In the genomic region with DNA sequence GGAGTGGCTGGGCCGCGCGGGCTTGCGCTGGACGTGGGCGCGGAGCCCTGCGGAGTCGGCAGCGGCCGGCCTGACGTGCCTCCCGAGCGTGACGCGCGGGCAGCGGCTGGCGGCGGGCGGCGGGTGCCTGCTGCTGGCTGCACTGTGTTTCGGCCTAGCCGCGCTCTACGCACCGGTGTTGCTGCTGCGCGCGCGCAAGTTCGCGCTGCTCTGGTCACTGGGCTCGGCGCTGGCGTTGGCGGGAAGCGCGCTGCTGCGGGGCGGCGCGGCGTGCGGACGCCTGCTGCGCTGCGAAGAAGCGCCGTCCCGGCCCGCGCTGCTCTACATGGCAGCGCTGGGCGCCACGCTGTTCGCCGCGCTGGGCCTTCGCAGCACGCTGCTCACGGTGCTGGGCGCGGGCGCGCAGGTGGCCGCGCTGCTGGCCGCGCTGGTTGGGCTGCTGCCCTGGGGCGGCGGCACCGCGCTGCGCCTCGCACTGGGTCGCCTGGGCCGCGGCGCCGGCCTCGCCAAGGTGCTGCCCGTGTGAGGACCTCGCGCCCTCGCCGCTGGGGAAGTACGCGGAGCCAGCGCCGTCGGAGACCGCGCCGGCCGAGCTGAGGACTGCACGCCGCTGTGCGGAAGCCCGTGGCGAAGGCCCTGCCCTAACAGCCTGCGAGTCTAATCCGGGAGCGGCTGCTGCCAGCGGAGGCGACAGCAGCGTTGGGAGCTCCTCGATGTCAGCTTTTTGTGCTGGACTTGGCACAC, we compare ENCODE assay signal across 8 cellular contexts. TPM values are rescaled to one million over a fixed set of nuclear protein-coding genes. Genes with fewer than 3 reads are reported as not detected.
A peak's percentile ranks its signal among the peaks of the same experiment; 100 is the strongest.
DNase-seq lines count a peak whose midpoint lies in the region; ATAC-seq and TF ChIP-seq lines count a peak whose summit lies in the region.

No MANE protein-coding gene starts in this region.

- no peaks in the 10 kb centered on the region for H3K79me2 ChIP-seq in OCI-LY1 (ENCODE audit: insufficient read depth, low read length)

- H3K4me3 Mint-ChIP-seq in Calu3 (ENCODE audit: low read depth, unreplicated experiment), result peak overlapping the region; percentile 73

- H3K27me3 ChIP-seq in OCI-LY1 (ENCODE audit: insufficient read depth, low read length), result no peaks in the 10 kb centered on the region
- no peaks in the 10 kb centered on the region for H3K27me3 ChIP-seq in muscle layer of colon (ENCODE audit: control insufficient read depth in 1 of 2, insufficient read depth in 2 of 2, low read length in 2 of 2)

- intact Hi-C loops in Calu3 (cut with micrococcal nuclease; ENCODE audit: unreplicated experiment), result no loop called here

- H3F3A ChIP-seq in OCI-LY1 (ENCODE audit: insufficient read depth, low read length), result no peaks in the 10 kb centered on the region

- H4K20me1 ChIP-seq in OCI-LY1 (ENCODE audit: insufficient read depth, low read length), result no peaks in the 10 kb centered on the region

- peak overlapping the region; percentile 98 for H3K4me2 ChIP-seq in OCI-LY1 (ENCODE audit: low read length)

- H3K4me1 ChIP-seq in OCI-LY1 (ENCODE audit: insufficient read depth, low read length, severe bottlenecking) (peaks cover 27% of the 10 kb centered on the region), muscle layer of colon (ENCODE audit: insufficient read depth, low read length) (peaks cover 27% of the 10 kb centered on the region)

- H3K36me3 ChIP-seq in OCI-LY1 (ENCODE audit: insufficient read depth, low read length) (peaks cover 41% of the 10 kb centered on the region), muscle layer of colon (ENCODE audit: insufficient read depth, low read length) (peaks cover 25% of the 10 kb centered on the region)

- no peaks in the 10 kb centered on the region for H3K27me3 Mint-ChIP-seq in Calu3 (ENCODE audit: unreplicated experiment)

- H3K27ac Mint-ChIP-seq in Calu3 (ENCODE audit: unreplicated experiment), result peak overlapping the region; percentile 95

- no peaks in the 10 kb centered on the region for H3K9me2 ChIP-seq in OCI-LY1 (ENCODE audit: low read depth, low read length)

- H3K9ac ChIP-seq in OCI-LY1 (ENCODE audit: low read length), result peak overlapping the region; percentile 83
- H3K9ac ChIP-seq in muscle layer of colon (ENCODE audit: low read length), result peak overlapping the region; percentile 35

- H3K4me1 Mint-ChIP-seq in Calu3 (ENCODE audit: low read depth, unreplicated experiment), result peaks cover 13% of the 10 kb centered on the region

- H3K27ac ChIP-seq in OCI-LY1 (ENCODE audit: low read depth, low read length, poor library complexity, severe bottlenecking) (peak overlapping the region; percentile 1), muscle layer of colon (ENCODE audit: low read depth, low read length) (peak overlapping the region; percentile 95)

- CTCF ChIA-PET in Calu3 (lab: Charles Lee), result interaction anchor here (0.5 to 0.6 kb wide), 2 partner anchors 81 to 111 kb away, joined by 3 read pairs; no protein-coding TSS in a partner anchor

- no peaks in the 10 kb centered on the region for H3K9me3 Mint-ChIP-seq in Calu3 (ENCODE audit: low read depth, unreplicated experiment)

- DNase-seq in Calu3 (peak; percentile 79), HS-5 (ENCODE audit: low read depth) (peak; percentile 25), activated T-cell treated with anti-CD3 and anti-CD28 coated beads for 4 hours (peak; percentile 64), erythroblast (lab: John Stamatoyannopoulos, UW) (peak; percentile 88 to 90)
- DNase-seq in stimulated activated CD8-positive, alpha-beta memory T cell treated with anti-CD3 and anti-CD28 coated beads, Interleukin-7, amount 100 ng/mL, for 24 hours (ENCODE audit: low read depth), result peak; percentile 46

- no TSS peak for BruUV-seq in Calu3 (replicated peaks; lab: Mats Ljungman, UMichigan)

- H3K36me3 Mint-ChIP-seq in Calu3 (ENCODE audit: insufficient read depth, unreplicated experiment), result peaks cover 57% of the 10 kb centered on the region

- H2AFZ ChIP-seq in OCI-LY1 (ENCODE audit: low read length), result no peak overlapping the region

- H3K9me3 ChIP-seq in OCI-LY1 (ENCODE audit: low read length) (no peaks in the 10 kb centered on the region), muscle layer of colon (ENCODE audit: low read length) (no peaks in the 10 kb centered on the region)

- ATAC-seq in GM21360 (IDR thresholded peaks at IDR 0.05; ENCODE audit: unreplicated experiment), result peak; percentile 48

- peak; percentile 73 for TF ChIP-seq POLR2A in erythroblast (IDR thresholded peaks at IDR 0.05; ENCODE audit: low read length)

- TF ChIP-seq CTCF in Calu3 (IDR thresholded peaks at IDR 0.05; ENCODE audit: unreplicated experiment) (no peak), OCI-LY1 (IDR thresholded peaks at IDR 0.05; ENCODE audit: low read length) (no peak; the same call in 1 of the 2 replicates)

- H3K4me3 ChIP-seq in OCI-LY1 (ENCODE audit: low read depth, low read length, poor library complexity, severe bottlenecking) (peak overlapping the region; percentile 80), muscle layer of colon (ENCODE audit: low read depth in 1 of 2, low read length in 2 of 2) (peak overlapping the region; percentile 49 to 69)

RNA-seq across cellular contexts. Expression of gene SFT2D3, which starts 0.5 kb away (rescaled TPM):
- 8.7 and 9.3 TPM in 2 replicates for total RNA-seq in Calu3 (2022)

RNA-seq across cellular contexts. Expression of gene LIMS2, which starts 26.5 kb away (rescaled TPM):
- total RNA-seq in Calu3 (2022), result 0.31 TPM in 1 of 2 replicates, not detected in the other

RNA-seq across cellular contexts. Expression of gene GPR17, which starts 55.9 kb away (rescaled TPM):
- total RNA-seq in Calu3 (2022), result not detected in 2 replicates

Comparison
In these comparisons a context has a peak if more than half of its experiments do, and no peak if none do; other contexts are left out.
1. Peak in every context shown above with its lines: DNase-seq, ATAC-seq, H3K4me3 ChIP-seq and H3K27ac ChIP-seq.
2. DNase-seq: peak in every context shown above with its lines; median percentile 89 in erythroblast; 79 in Calu3; 64 in activated T-cell treated with anti-CD3 and anti-CD28 coated beads for 4 hours; 46 in stimulated activated CD8-positive, alpha-beta memory T cell treated with anti-CD3 and anti-CD28 coated beads, Interleukin-7, amount 100 ng/mL, for 24 hours; 25 in HS-5.